Comparison of ENCODE assay signal across 9 cellular contexts in the genomic region with DNA sequence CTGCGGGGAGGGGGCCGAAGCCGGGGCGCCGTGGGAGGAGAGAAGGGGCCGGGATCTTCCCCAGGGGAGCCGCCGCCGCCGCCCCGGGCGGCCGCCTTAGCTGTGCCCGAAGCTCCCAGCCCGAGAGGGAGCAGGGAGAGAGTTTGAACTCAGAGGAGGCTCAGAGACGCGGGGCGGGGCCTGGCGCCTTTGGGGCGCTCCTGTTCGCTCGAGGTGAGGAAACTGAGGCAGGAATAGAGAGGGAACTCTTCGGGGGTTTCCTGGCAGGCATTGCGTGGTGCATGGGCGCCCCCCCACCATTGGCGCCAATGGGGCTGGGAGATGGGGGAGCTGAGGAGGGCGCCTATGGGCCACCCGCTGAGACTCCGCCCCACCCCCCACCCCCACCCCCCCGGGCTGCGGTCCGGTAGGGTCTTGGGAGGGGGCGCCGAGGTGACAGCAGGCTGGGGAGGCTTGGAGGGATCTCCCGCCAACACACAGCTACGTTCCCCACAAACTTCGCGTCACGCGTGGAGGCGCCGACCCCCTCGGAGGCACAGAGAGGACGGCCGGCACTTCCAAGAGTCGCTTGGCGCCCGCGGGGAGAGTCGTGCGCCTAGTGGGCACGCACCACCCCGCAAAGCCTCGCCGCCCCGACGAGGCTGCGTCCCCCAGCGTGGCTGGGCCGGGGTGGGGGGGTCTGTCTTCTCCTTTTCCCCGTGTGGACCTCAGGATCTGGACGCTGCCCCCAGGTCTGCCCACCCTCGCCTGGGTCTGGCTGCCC. TPM values are rescaled to one million over a fixed set of nuclear protein-coding genes. Genes with fewer than 3 reads are reported as not detected.
A peak's percentile ranks its signal among the peaks of the same experiment; 100 is the strongest.
DNase-seq lines count a peak whose midpoint lies in the region; ATAC-seq lines count a peak whose summit lies in the region.
"Had no signal": no experiment of that assay in that cellular context is flagged by ENCODE, and none has a peak within 500 bp of the region (broad histone marks: within the 10 kb centered on the region; RNA-seq: fewer than 3 reads in every experiment).

No MANE protein-coding gene starts in this region.

- POLR2A ChIA-PET in activated naive CD8-positive, alpha-beta T cell treated with anti-CD3 and anti-CD28 coated beads, Interleukin-2, amount 10 ng/mL, durations not matched to agents 7 days and 5 days (lab: Charles Lee) = interaction anchor here (0.8 to 1.5 kb wide), 2 partner anchors 104 to 129 kb away, joined by 3 to 7 read pairs; partner anchors contain the start of genes AAMP and PNKD

- H3K36me3 ChIP-seq in ES-I3 (ENCODE audit: insufficient read depth, low read length) = peaks cover 3% of the 10 kb centered on the region; the same call in 1 of the 2 replicates

- intact Hi-C loops in left ventricle myocardium superior (cut with micrococcal nuclease) = no loop called here

- peak overlapping the region; percentile 68 for H3K9ac ChIP-seq in ES-I3 (ENCODE audit: low read depth, low read length)

- H3K9me3 ChIP-seq in ES-I3 (ENCODE audit: control insufficient read depth, insufficient read depth, low read length) = no peaks in the 10 kb centered on the region

- peak overlapping the region; percentile 94 for H3K4me3 Mint-ChIP-seq in activated naive CD8-positive, alpha-beta T cell treated with anti-CD3 and anti-CD28 coated beads, Interleukin-2, amount 10 ng/mL, durations not matched to agents 7 days and 5 days

- H3K27ac Mint-ChIP-seq in activated naive CD8-positive, alpha-beta T cell treated with anti-CD3 and anti-CD28 coated beads, Interleukin-2, amount 10 ng/mL, durations not matched to agents 7 days and 5 days = peak overlapping the region; percentile 92

- no peaks in the 10 kb centered on the region for H3K9me3 Mint-ChIP-seq in activated naive CD8-positive, alpha-beta T cell treated with anti-CD3 and anti-CD28 coated beads, Interleukin-2, amount 10 ng/mL, durations not matched to agents 7 days and 5 days

- peak; percentile 61 for DNase-seq in NAMALWA (ENCODE audit: low spot score)
- DNase-seq in activated naive CD8-positive, alpha-beta T cell treated with anti-CD3 and anti-CD28 coated beads, Interleukin-2, amount 10 ng/mL, durations not matched to agents 7 days and 5 days = peak; percentile 69
- DNase-seq in left ventricle myocardium superior = peak; percentile 69
- DNase-seq in putamen (ENCODE audit: low spot score) = peak; percentile 21
- no peak for DNase-seq in cerebellum (ENCODE audit: low spot score)

- H3K27me3 Mint-ChIP-seq in activated naive CD8-positive, alpha-beta T cell treated with anti-CD3 and anti-CD28 coated beads, Interleukin-2, amount 10 ng/mL, durations not matched to agents 7 days and 5 days = no peaks in the 10 kb centered on the region

- H3K4me1 ChIP-seq in ES-I3 (ENCODE audit: insufficient read depth, low read length) = peaks cover 10% of the 10 kb centered on the region; the same call in 1 of the 2 replicates

- peaks cover 29% of the 10 kb centered on the region for H3K4me1 Mint-ChIP-seq in activated naive CD8-positive, alpha-beta T cell treated with anti-CD3 and anti-CD28 coated beads, Interleukin-2, amount 10 ng/mL, durations not matched to agents 7 days and 5 days

- H3K36me3 Mint-ChIP-seq in activated naive CD8-positive, alpha-beta T cell treated with anti-CD3 and anti-CD28 coated beads, Interleukin-2, amount 10 ng/mL, durations not matched to agents 7 days and 5 days = peaks cover 6% of the 10 kb centered on the region

- ATAC-seq in activated naive CD8-positive, alpha-beta T cell treated with anti-CD3 and anti-CD28 coated beads, Interleukin-2, amount 10 ng/mL, durations not matched to agents 7 days and 5 days (ENCODE audit: low read depth) = no peak
- no peak for ATAC-seq in left ventricle myocardium superior
- no peak for ATAC-seq in HG03280 (IDR thresholded peaks at IDR 0.05; ENCODE audit: unreplicated experiment)
- ATAC-seq in GM21737 (IDR thresholded peaks at IDR 0.05; ENCODE audit: unreplicated experiment) = no peak

RNA-seq across cellular contexts. Expression of gene CTDSP1, which starts 0.7 kb away (rescaled TPM):
- 100 to 1,000 TPM; 169 to 174 TPM for total RNA-seq in activated naive CD8-positive, alpha-beta T cell treated with anti-CD3 and anti-CD28 coated beads, Interleukin-2, amount 10 ng/mL, durations not matched to agents 7 days and 5 days
- total RNA-seq in left ventricle myocardium superior (113 TPM), cerebellum (19.3 TPM)

RNA-seq across cellular contexts. Expression of gene SLC11A1, which starts 18.3 kb away (rescaled TPM):
- total RNA-seq in activated naive CD8-positive, alpha-beta T cell treated with anti-CD3 and anti-CD28 coated beads, Interleukin-2, amount 10 ng/mL, durations not matched to agents 7 days and 5 days = 1 to 10 TPM; 1.6 to 1.7 TPM
- total RNA-seq in left ventricle myocardium superior = 4.5 TPM
- total RNA-seq in cerebellum = 1.5 TPM

RNA-seq across cellular contexts. Expression of gene VIL1, which starts 18.6 kb away (rescaled TPM):
- not detected for total RNA-seq in activated naive CD8-positive, alpha-beta T cell treated with anti-CD3 and anti-CD28 coated beads, Interleukin-2, amount 10 ng/mL, durations not matched to agents 7 days and 5 days
- total RNA-seq in left ventricle myocardium superior = not detected
- 0.73 TPM for total RNA-seq in cerebellum
- total RNA-seq: T-helper 1 cell treated with Interleukin-12 subunit alpha and Interleukin-12 subunit beta and Interleukin-4 antibody, amounts not matched to agents 30 ng/mL and 1 ng/mL, for 36 hours had no signal

RNA-seq across cellular contexts. Expression of gene CATIP, which starts 43.7 kb away (rescaled TPM):
- not detected for total RNA-seq in activated naive CD8-positive, alpha-beta T cell treated with anti-CD3 and anti-CD28 coated beads, Interleukin-2, amount 10 ng/mL, durations not matched to agents 7 days and 5 days
- total RNA-seq in left ventricle myocardium superior (not detected), cerebellum (1.2 TPM)
- total RNA-seq: T-helper 1 cell treated with Interleukin-12 subunit alpha and Interleukin-12 subunit beta and Interleukin-4 antibody, amounts not matched to agents 30 ng/mL and 1 ng/mL, for 36 hours had no signal
